ENCODE assay signal across 1 cellular context in the genomic region with DNA sequence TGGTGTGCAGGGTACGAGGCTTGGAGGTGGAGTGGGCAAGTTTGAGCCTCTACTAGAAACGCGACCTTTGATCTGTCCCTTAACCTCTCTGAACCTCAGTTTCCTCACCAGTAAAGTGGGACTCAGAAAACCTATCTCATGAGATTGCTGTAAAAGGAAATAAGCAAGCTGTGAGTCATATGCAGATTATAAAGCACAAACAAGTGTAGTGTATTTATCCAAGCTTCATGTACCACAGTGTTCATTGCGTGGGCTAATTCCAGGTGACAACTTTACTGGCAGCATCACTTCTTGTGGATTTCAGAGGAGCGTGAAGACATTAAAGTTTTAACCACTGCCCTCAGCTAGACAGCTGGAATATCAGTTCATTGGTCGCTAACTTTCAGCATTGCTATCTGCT.
A peak's percentile ranks its signal among the peaks of the same experiment; 100 is the strongest.
TF ChIP-seq lines count a peak whose summit lies in the region.

No MANE protein-coding gene starts in this region.

TF ChIP-seq in endothelial cell of umbilical vein, 7 proteins besides CTCF, POLR2A, EP300 and RAD21:
- TF ChIP-seq, protein P1, sequence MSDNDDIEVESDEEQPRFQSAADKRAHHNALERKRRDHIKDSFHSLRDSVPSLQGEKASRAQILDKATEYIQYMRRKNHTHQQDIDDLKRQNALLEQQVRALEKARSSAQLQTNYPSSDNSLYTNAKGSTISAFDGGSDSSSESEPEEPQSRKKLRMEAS (IDR thresholded peaks at IDR 0.05; ENCODE audit: insufficient read depth, insufficient read length) = no peak
- TF ChIP-seq EZH2 (IDR thresholded peaks at IDR 0.05; ENCODE audit: borderline replicate concordance, low read depth, low read length, severe bottlenecking) (no peak), FOS (IDR thresholded peaks at IDR 0.05; ENCODE audit: borderline replicate concordance, insufficient read depth, low read length) (peak; percentile 73), POLR2AphosphoS5 (IDR thresholded peaks at IDR 0.05; ENCODE audit: insufficient read depth, low read depth, low read length) (no peak), MYC (IDR thresholded peaks at IDR 0.05; ENCODE audit: low read depth, low read length) (no peak), JUN (IDR thresholded peaks at IDR 0.05; ENCODE audit: borderline replicate concordance, insufficient read depth, insufficient read length, low read depth) (peak; percentile 63), GATA2 (IDR thresholded peaks at IDR 0.05; ENCODE audit: insufficient read depth, insufficient read length, low read depth, low read length) (peak; percentile 36)
